In genomic region chr17:61915162-61915561, GRCh38 we compare ENCODE assay signal across 1 cellular context.
A peak's percentile ranks its signal among the peaks of the same experiment; 100 is the strongest.
TF ChIP-seq lines count a peak whose summit lies in the region.

No MANE protein-coding gene starts in this region.

TF ChIP-seq in HEK293, 187 proteins besides CTCF, POLR2A, EP300 and RAD21 (continued from another document):
- peak; percentile 48 for TF ChIP-seq ZNF623 (tag by site-specific recombination; IDR thresholded peaks at IDR 0.05)
